In genomic region chr5:6315580-6315979, GRCh38 we compare ENCODE assay signal across 7 cellular contexts.
"Had no signal": no experiment of that assay in that cellular context is flagged by ENCODE, and none has a peak within 500 bp of the region (broad histone marks: within the 10 kb centered on the region; RNA-seq: fewer than 3 reads in every experiment).

No MANE protein-coding gene starts in this region.

- H3K27ac ChIP-seq: HL-60 had no signal

- H2AFZ ChIP-seq: GM23338 had no signal

- H3K4me1 Mint-ChIP-seq: GM23338, H9 had no signal

- DNase-seq: H9, HCEC 1CT, KG1 had no signal

- H3K4me3 Mint-ChIP-seq: GM23338, H9 had no signal

- H3K9me3 Mint-ChIP-seq: GM23338 had no signal

- H3K27ac Mint-ChIP-seq: GM23338 had no signal

- ATAC-seq: GM23338, HepG2, K562 had no signal

- H3K4me2 ChIP-seq: GM23338 had no signal

- H3K4me3 ChIP-seq: GM23338, K562 had no signal
